In the genomic region with DNA sequence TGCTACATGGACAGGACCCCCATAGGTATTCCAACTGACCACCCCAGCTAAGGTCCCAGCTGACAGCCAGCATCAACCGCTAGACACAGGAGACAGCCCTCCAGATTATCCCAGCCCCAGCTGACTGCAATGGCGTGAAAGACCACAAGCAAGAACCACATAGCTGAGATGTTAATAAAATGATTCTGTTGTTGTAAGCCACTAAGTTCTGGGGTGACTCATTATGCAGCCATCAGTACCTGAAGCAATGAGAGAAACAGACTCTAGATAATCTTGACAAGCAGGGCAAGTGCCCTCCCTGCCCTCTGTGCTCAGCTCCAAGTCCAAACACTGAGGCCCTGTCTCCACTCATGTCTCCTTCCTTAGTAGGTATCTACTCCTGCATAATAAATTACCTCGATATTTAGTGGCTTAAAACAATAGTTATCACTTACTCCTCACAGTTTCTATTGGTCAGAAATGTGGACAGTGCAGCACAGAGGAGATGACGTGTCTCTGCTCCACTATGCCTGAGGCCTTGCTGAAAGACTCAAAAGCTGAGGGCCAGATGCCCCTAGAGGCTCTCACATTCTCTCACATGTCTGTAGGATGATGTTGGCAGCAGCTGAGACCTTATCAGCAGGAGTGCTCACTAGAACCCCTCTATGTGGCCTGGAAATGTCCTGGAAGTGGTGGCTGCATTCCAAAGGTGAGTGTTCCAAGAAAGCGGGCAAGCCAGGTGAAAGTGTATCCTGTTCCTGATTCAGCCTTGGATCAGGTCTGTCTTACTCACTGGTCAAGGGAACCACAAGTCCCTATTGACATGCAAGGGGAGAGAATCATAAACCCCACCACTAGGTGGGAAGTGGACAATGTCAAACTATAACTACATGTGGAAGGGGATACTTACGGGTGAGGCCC, we compare ENCODE assay signal across 9 cellular contexts. TPM values are rescaled to one million over a fixed set of nuclear protein-coding genes. Genes with fewer than 3 reads are reported as not detected.
DNase-seq lines count a peak whose midpoint lies in the region; ATAC-seq and TF ChIP-seq lines count a peak whose summit lies in the region.
"Had no signal": no experiment of that assay in that cellular context is flagged by ENCODE, and none has a peak within 500 bp of the region (broad histone marks: within the 10 kb centered on the region; RNA-seq: fewer than 3 reads in every experiment).

No MANE protein-coding gene starts in this region.

- H3K4me2 ChIP-seq in OCI-LY7 (ENCODE audit: low read length) = peak overlapping the region; percentile 88

- H3K27me3 ChIP-seq in CD8-positive, alpha-beta T cell (ENCODE audit: insufficient read depth, low read length) = no peaks in the 10 kb centered on the region

- CTCF ChIA-PET in CD8-positive, alpha-beta T cell (lab: Charles Lee) = interaction anchor here (0.7 to 1.3 kb wide), 4 partner anchors 10 to 69 kb away, joined by 3 to 5 read pairs (median 3); partner anchors contain the start of gene ZFP62
- CTCF ChIA-PET in OCI-LY7 (lab: Charles Lee; ENCODE audit: unreplicated experiment) = interaction anchor here (0.6 kb wide), 1 partner anchor 33 kb away, joined by 3 read pairs; no protein-coding TSS in a partner anchor

- H3K36me3 ChIP-seq in CD8-positive, alpha-beta T cell (ENCODE audit: insufficient read depth, low read length) = peaks cover 4% of the 10 kb centered on the region
- H3K36me3 ChIP-seq in OCI-LY7 (ENCODE audit: insufficient read depth, low read length) = peaks cover 63% of the 10 kb centered on the region

- peak overlapping the region; percentile 87 for H3K27ac Mint-ChIP-seq in CD8-positive, alpha-beta T cell
- peak overlapping the region; percentile 75 to 83 for H3K27ac Mint-ChIP-seq in natural killer cell

- peaks cover 82% of the 10 kb centered on the region for H3K4me1 Mint-ChIP-seq in CD8-positive, alpha-beta T cell (ENCODE audit: low read depth)
- peaks cover 81 to 87% of the 10 kb centered on the region in 2 donors for H3K4me1 Mint-ChIP-seq in natural killer cell

- H3K36me3 Mint-ChIP-seq in CD8-positive, alpha-beta T cell = peaks cover 62% of the 10 kb centered on the region
- H3K36me3 Mint-ChIP-seq in natural killer cell = no peaks in the 10 kb centered on the region

- H3K4me1 ChIP-seq in CD8-positive, alpha-beta T cell (ENCODE audit: insufficient read depth, low read length) = peaks cover 78% of the 10 kb centered on the region
- peaks cover 56% of the 10 kb centered on the region for H3K4me1 ChIP-seq in OCI-LY7 (ENCODE audit: insufficient read depth, low read length, poor library complexity, severe bottlenecking)

- POLR2A ChIA-PET in CD8-positive, alpha-beta T cell (lab: Charles Lee) = interaction anchor here (1.1 to 4.5 kb wide), 4 partner anchors 11 to 61 kb away, joined by 3 to 75 read pairs (median 12); partner anchors contain the start of gene ZFP62
- POLR2A ChIA-PET in OCI-LY7 (lab: Charles Lee) = interaction anchor here (2.0 kb wide), 1 partner anchor 31 kb away, joined by 11 read pairs; no protein-coding TSS in a partner anchor

- intact Hi-C loops in CD8-positive, alpha-beta T cell (cut with DNase I, micrococcal nuclease) = loop anchor here (10.0 kb wide), 2 partner anchors 305 to 425 kb away; partner anchors contain the start of genes CNOT6 (in 2 of the 2) and TRIM41 (in 1 of the 2)
- intact Hi-C loops in OCI-LY7 (cut with micrococcal nuclease; ENCODE audit: unreplicated experiment) (loop anchor here (5.0 kb wide), 1 partner anchor 372 kb away; no protein-coding TSS in a partner anchor), natural killer cell (cut with micrococcal nuclease) (loop anchor here (5.0 to 10.0 kb wide), 4 partner anchors 32 to 462 kb away; partner anchors contain the start of genes TRIM41 and TRIM52)

- TF ChIP-seq CTCF in CD8-positive, alpha-beta T cell (IDR thresholded peaks at IDR 0.05) = no peak
- TF ChIP-seq CTCF in OCI-LY7 (conservative IDR thresholded peaks at IDR 0.05; ENCODE audit: low read length) (peak; percentile 49), coronary artery (IDR thresholded peaks at IDR 0.05) (no peak), natural killer cell (IDR thresholded peaks at IDR 0.05) (no peak)

- peaks cover 46% of the 10 kb centered on the region for H4K20me1 ChIP-seq in OCI-LY7 (ENCODE audit: insufficient read depth, low read length)

- no peaks in the 10 kb centered on the region for H3K9me2 ChIP-seq in OCI-LY7 (ENCODE audit: insufficient read depth, low read length)

- H3K4me3 Mint-ChIP-seq in CD8-positive, alpha-beta T cell = peak overlapping the region; percentile 59
- peak overlapping the region; percentile 32 for H3K4me3 Mint-ChIP-seq in natural killer cell

- peaks cover 83% of the 10 kb centered on the region for H3K79me2 ChIP-seq in OCI-LY7 (ENCODE audit: insufficient read depth, low read depth, low read length)

- H2AFZ ChIP-seq in OCI-LY7 (ENCODE audit: low read length) = no peak overlapping the region

- no peak overlapping the region for H3K4me3 ChIP-seq in CD8-positive, alpha-beta T cell (ENCODE audit: low read depth, low read length)
- H3K4me3 ChIP-seq in OCI-LY7 (ENCODE audit: low read depth, low read length, poor library complexity, severe bottlenecking) = no peak overlapping the region
- peak overlapping the region; percentile 97 for H3K4me3 ChIP-seq in coronary artery

- BruUV-seq in OCI-LY7 (replicated peaks; lab: Mats Ljungman, UMichigan) = no TSS peak

- no peak overlapping the region for H3K27ac ChIP-seq in CD8-positive, alpha-beta T cell (ENCODE audit: low read depth, low read length)
- H3K27ac ChIP-seq in OCI-LY7 (ENCODE audit: low read depth, low read length, poor library complexity, severe bottlenecking) (peak overlapping the region; percentile 2), coronary artery (peak overlapping the region; percentile 30 to 99)

- H3K9me3 ChIP-seq in CD8-positive, alpha-beta T cell (ENCODE audit: low read length) = no peaks in the 10 kb centered on the region
- H3K9me3 ChIP-seq in OCI-LY7 (ENCODE audit: low read length) = no peaks in the 10 kb centered on the region

- H3K9me3 Mint-ChIP-seq in CD8-positive, alpha-beta T cell = no peaks in the 10 kb centered on the region
- no peaks in the 10 kb centered on the region for H3K9me3 Mint-ChIP-seq in natural killer cell

- ATAC-seq in CD8-positive, alpha-beta T cell = no peak
- ATAC-seq in natural killer cell = peak; percentile 18 to 30 (median 25)
- ATAC-seq in HG03439 (IDR thresholded peaks at IDR 0.05; ENCODE audit: unreplicated experiment) = no peak
- no peak for ATAC-seq in GM21423 (IDR thresholded peaks at IDR 0.05; ENCODE audit: unreplicated experiment)

- DNase-seq in CD8-positive, alpha-beta T cell = peak in 1 of 7 experiments; percentile 48
- DNase-seq in OCI-LY7 (ENCODE audit: low spot score) = no peak
- DNase-seq in coronary artery (ENCODE audit: low spot score) = no peak
- DNase-seq in natural killer cell = no peak
- no peak for DNase-seq in NCI-H146 (lab: John Stamatoyannopoulos, UW)
- DNase-seq in amygdala (lab: John Stamatoyannopoulos, UW) = no peak
- DNase-seq: NCI-H2107 had no signal

- H3K27me3 Mint-ChIP-seq in CD8-positive, alpha-beta T cell (ENCODE audit: low read depth) = no peaks in the 10 kb centered on the region
- H3K27me3 Mint-ChIP-seq in natural killer cell (ENCODE audit: low read depth in 2 of 2) = no peaks in the 10 kb centered on the region

RNA-seq across cellular contexts. Expression of gene MGAT1, which starts 2.5 kb away (rescaled TPM):
- total RNA-seq in CD8-positive, alpha-beta T cell = 10 to 100 TPM; 43.5 to 47.5 TPM
- 65.2 and 75.4 TPM in 2 replicates for total RNA-seq in OCI-LY7 (2014; rRNA removed; shearing (Covaris generic))
- total RNA-seq in OCI-LY7 (2022) (95.2 and 103 TPM in 2 replicates), natural killer cell (100 to 1,000 TPM; 105 to 149 (median 130) TPM)

Comparison
In these comparisons a context has a peak if more than half of its experiments do, and no peak if none do; other contexts are left out.
1. ATAC-seq: peak in natural killer cell (3 of 3); none in CD8-positive, alpha-beta T cell (single experiment), HG03439 (single experiment) and GM21423 (single experiment).